In genomic region chr6:132713355-132714134, GRCh38 we compare ENCODE assay signal across 11 cellular contexts. TPM values are rescaled to one million over a fixed set of nuclear protein-coding genes. Genes with fewer than 3 reads are reported as not detected.
DNase-seq lines count a peak whose midpoint lies in the region; ATAC-seq and TF ChIP-seq lines count a peak whose summit lies in the region.
"Had no signal": no experiment of that assay in that cellular context is flagged by ENCODE, and none has a peak within 500 bp of the region (broad histone marks: within the 10 kb centered on the region; RNA-seq: fewer than 3 reads in every experiment).

VNN1 (minus strand) TSS chr6:132714055; CDS start chr6:132714035, 20 bp downstream.

- H3K9me3 ChIP-seq in sigmoid colon = no peaks in the 10 kb centered on the region

- H3K27me3 ChIP-seq in HL-60 (ENCODE audit: insufficient read depth, poor library complexity, severe bottlenecking) = no peaks in the 10 kb centered on the region
- no peaks in the 10 kb centered on the region for H3K27me3 ChIP-seq in sigmoid colon

- ATAC-seq in GM19023 (IDR thresholded peaks at IDR 0.05; ENCODE audit: unreplicated experiment) (peak; percentile 63), esophagus mucosa (peak; percentile 20), HG02840 (IDR thresholded peaks at IDR 0.05; ENCODE audit: low FRiP score, unreplicated experiment) (no peak)

- 40 to 46% methylated on average over 8 of the region's 8 CpGs for WGBS in sigmoid colon, 2 donors

- TF ChIP-seq CTCF in HL-60 (IDR thresholded peaks at IDR 0.05; ENCODE audit: insufficient read depth, low read length) (no peak), sigmoid colon (IDR thresholded peaks at IDR 0.05) (no peak)

- peak in 1 of 4 donors; percentile 40 for TF ChIP-seq EP300 in sigmoid colon (IDR thresholded peaks at IDR 0.05)

- H3K36me3 ChIP-seq in sigmoid colon = no peaks in the 10 kb centered on the region

- no peaks in the 10 kb centered on the region for H3K4me1 ChIP-seq in sigmoid colon

- intact Hi-C loops in sigmoid colon (cut with DNase I) = no loop called here

- TF ChIP-seq POLR2A in sigmoid colon (IDR thresholded peaks at IDR 0.05) = no peak

- H3K27ac ChIP-seq in HL-60 (replicated peaks) = 0 out of 2 replicates have a peak within 1 kb of the TSS, but pooled peaks have one; percentile 34
- H3K27ac ChIP-seq in sigmoid colon = peak within 1 kb of the TSS in 2 of 4 donors; percentile 45
- H3K27ac ChIP-seq: SK-N-MC had no signal

- H3K4me3 ChIP-seq in HL-60 (replicated peaks; ENCODE audit: insufficient read depth, low read length) (no peak within 1 kb of the TSS), sigmoid colon (no peak within 1 kb of the TSS)
- H3K4me3 ChIP-seq: SK-N-MC had no signal

- DNase-seq in HL-60 (ENCODE audit: low read depth in 1 of 2, low spot score in 1 of 2) (peak; percentile 31 to 63), sigmoid colon (peak; percentile 74), DMS79 treated with DMSO at 0.1 percent for 48 hours (lab: John Stamatoyannopoulos, UW) (no peak), AG08396 (ENCODE audit: low spot score) (no peak), NCI-H345 treated with DMSO at 0.1 percent for 48 hours (lab: John Stamatoyannopoulos, UW; ENCODE audit: unreplicated experiment) (no peak)
- DNase-seq: activated effector memory CD4-positive, alpha-beta T cell treated with anti-CD3 and anti-CD28 coated beads, Interleukin-2, amount 50 U/mL, for 16 hours had no signal

RNA-seq across cellular contexts. Expression of gene VNN1, which starts in this region (rescaled TPM):
- total RNA-seq in esophagus mucosa = 0.12 TPM
- 1 to 10 TPM in 2 of 4 donors, under 1 TPM in 1, not detected in 1; 0.83 to 3.2 (median 2.6) TPM for total RNA-seq in sigmoid colon
- 1 to 10 TPM; 1.6 to 3.0 (median 2.4) TPM for polyA plus RNA-seq in sigmoid colon
- total RNA-seq: fibroblast of lung had no signal
- polyA plus RNA-seq: fibroblast of lung had no signal

Comparison
In these comparisons a context has a peak if more than half of its experiments do, and no peak if none do; other contexts are left out.
1. Peak in ATAC-seq in esophagus mucosa; RNA of the gene not detected or under 1 TPM.
2. DNase-seq: peak in HL-60 (2 of 2) and sigmoid colon (single experiment); none in DMS79 treated with DMSO at 0.1 percent for 48 hours (single experiment), AG08396 (single experiment) and NCI-H345 treated with DMSO at 0.1 percent for 48 hours (single experiment).